ENCODE assay signal across 18 cellular contexts in the genomic region with DNA sequence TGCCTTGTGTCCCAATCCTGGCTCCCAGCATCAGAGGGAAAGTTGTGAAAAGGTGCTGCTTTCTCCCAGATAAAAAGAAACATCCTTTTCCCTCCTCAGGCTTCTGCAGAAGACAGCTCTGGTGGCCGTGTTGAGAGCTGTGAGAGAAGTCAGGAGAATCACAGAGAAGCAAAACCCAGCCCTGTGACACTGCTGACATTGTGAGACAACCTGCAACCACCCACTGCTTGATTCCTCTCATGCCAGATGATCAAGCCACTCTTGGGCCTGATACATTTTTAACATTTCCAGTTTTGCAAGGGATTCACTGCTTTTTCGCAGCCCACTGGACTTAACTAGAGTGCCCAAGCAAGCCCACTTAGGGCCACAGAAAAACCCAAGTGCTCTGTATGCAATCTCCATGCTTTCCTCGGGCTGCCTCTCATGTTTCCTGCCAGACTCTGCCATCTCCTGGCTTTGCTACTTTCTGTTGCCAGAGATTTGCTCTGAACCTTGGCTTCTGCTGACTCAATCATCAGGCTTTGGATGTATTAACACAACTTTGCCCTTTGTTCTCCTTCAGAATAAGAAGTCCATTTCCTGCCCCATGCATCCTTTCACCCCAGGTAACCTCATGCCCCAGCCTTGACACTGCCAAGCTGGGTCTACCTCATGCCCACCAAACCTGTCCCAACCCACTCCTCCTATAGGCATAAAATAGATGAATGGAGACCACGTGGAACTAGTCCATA. TPM values are rescaled to one million over a fixed set of nuclear protein-coding genes. Genes with fewer than 3 reads are reported as not detected.
DNase-seq lines count a peak whose midpoint lies in the region; ATAC-seq, FAIRE-seq and TF ChIP-seq lines count a peak whose summit lies in the region.
"Had no signal": no experiment of that assay in that cellular context is flagged by ENCODE, and none has a peak within 500 bp of the region (broad histone marks: within the 10 kb centered on the region; RNA-seq: fewer than 3 reads in every experiment).

No MANE protein-coding gene starts in this region.

- 1% methylated on average over 4 of the region's 4 CpGs for WGBS in K562 (ENCODE audit: insufficient coverage, low coverage, missing lambda C conversion rate)
- WGBS in right lobe of liver (ENCODE audit: insufficient coverage, low coverage, low lambda C conversion rate, missing lambda C conversion rate): 42% methylated on average over 4 of the region's 4 CpGs
- 75% methylated on average over 4 of the region's 4 CpGs for WGBS in prostate gland

- POLR2A ChIA-PET in K562 (lab: Yijun Ruan, JAX): no interaction called here

- H3K4me1 ChIP-seq in Karpas-422 (ENCODE audit: low read length) (peaks cover 12% of the 10 kb centered on the region), K562 (replicated peaks in 1 of 2; ENCODE audit: control insufficient read depth in 2 of 2, insufficient read depth in 2 of 2, low read length in 2 of 2) (no peaks in the 10 kb centered on the region), right lobe of liver (peaks cover 0 to 30% (median 5%) of the 10 kb centered on the region in 4 donors), prostate gland (replicated peaks) (no peaks in the 10 kb centered on the region)

- H3K36me3 ChIP-seq in Karpas-422 (ENCODE audit: insufficient read depth, low read length) (no peaks in the 10 kb centered on the region), K562 (ENCODE audit: control insufficient read depth, insufficient read depth, low read length) (no peaks in the 10 kb centered on the region), right lobe of liver (no peaks in the 10 kb centered on the region), prostate gland (no peaks in the 10 kb centered on the region)

- no peak for TF ChIP-seq RAD21 in K562 (CRISPR knock-in tag; conservative IDR thresholded peaks at IDR 0.05 in 1 of 2, IDR thresholded peaks at IDR 0.05 in 1 of 2)

- ATAC-seq in K562 (peak; percentile 28; the same call in 1 of the 3 replicates), right lobe of liver (peak; percentile 70 to 87 (median 84)), GM18907 (IDR thresholded peaks at IDR 0.05; ENCODE audit: unreplicated experiment) (no peak)

- no peaks in the 10 kb centered on the region for H3K9me1 ChIP-seq in K562 (ENCODE audit: control insufficient read depth, insufficient read depth, low read length)

- FAIRE-seq in K562 (lab: Jason Lieb, UNC): no peak
- FAIRE-seq: G401.6 had no signal

- H3K79me2 ChIP-seq in Karpas-422 (ENCODE audit: low read length): no peaks in the 10 kb centered on the region
- no peaks in the 10 kb centered on the region for H3K79me2 ChIP-seq in K562 (ENCODE audit: control insufficient read depth, insufficient read depth, low read length)

- no peaks in the 10 kb centered on the region for H3K27me3 ChIP-seq in Karpas-422 (ENCODE audit: low read length)
- peaks cover 6 to 9% of the 10 kb centered on the region in 2 experiments; a peak in 3 of 5 replicates for H3K27me3 ChIP-seq in K562 (ENCODE audit: control insufficient read depth in 2 of 2, insufficient read depth in 2 of 2, low read length in 2 of 2)
- H3K27me3 ChIP-seq in right lobe of liver: no peaks in the 10 kb centered on the region
- H3K27me3 ChIP-seq in prostate gland (replicated peaks; ENCODE audit: insufficient read depth): no peaks in the 10 kb centered on the region

- intact Hi-C loops in K562 (cut with micrococcal nuclease): no loop called here
- intact Hi-C loops in right lobe of liver (cut with DNase I): loop anchor here in 1 of 2 donors (10.0 kb wide), 1 partner anchor 148 kb away; no protein-coding TSS in a partner anchor
- intact Hi-C loops in prostate gland (cut with DNase I): no loop called here

- 0 out of 2 replicates have a peak overlapping the region, but pooled peaks have one; percentile 14 for H2AFZ ChIP-seq in Karpas-422 (ENCODE audit: low read length)
- H2AFZ ChIP-seq in K562 (ENCODE audit: low read depth, low read length): no peak overlapping the region

- no peak for DNase-seq in Karpas-422
- no peak for DNase-seq in K562 (ENCODE audit: extremely low read depth in 1 of 4, low spot score in 3 of 4)
- DNase-seq in right lobe of liver: peak in 1 of 3 donors; percentile 66
- DNase-seq in renal cortical epithelial cell (ENCODE audit: low read depth): peak; percentile 17
- DNase-seq in dermis blood vessel endothelial cell: no peak
- DNase-seq in prostate gland (ENCODE audit: low spot score): no peak
- no peak for DNase-seq in NCI-H2196 treated with DMSO at 0.1 percent for 48 hours (lab: John Stamatoyannopoulos, UW; ENCODE audit: unreplicated experiment)
- DNase-seq: AML-193, DND-41, KBM-7, NCI-H1105 treated with DMSO at 0.1 percent for 48 hours, NCI-H1694, NCI-H2081 treated with DMSO at 0.1 percent for 48 hours, NCI-H510A, NCI-H774 had no signal

- in situ Hi-C loops in K562 (cut with MboI): no loop called here

- no peaks in the 10 kb centered on the region for H3K9me2 ChIP-seq in Karpas-422 (replicated peaks; ENCODE audit: insufficient read depth, low read length)

- H3K4me2 ChIP-seq in Karpas-422 (ENCODE audit: low read depth, low read length, poor library complexity, severe bottlenecking) (no peak overlapping the region), K562 (ENCODE audit: insufficient read depth, low read length) (no peak overlapping the region)

- no peak for TF ChIP-seq CTCF in K562 (IDR thresholded peaks at IDR 0.05 in 2 of 3, conservative IDR thresholded peaks at IDR 0.05 in 1 of 3; ENCODE audit: insufficient read depth in 2 of 3, low read depth in 1 of 3, low read length in 3 of 3)
- TF ChIP-seq CTCF in right lobe of liver (IDR thresholded peaks at IDR 0.05): no peak
- no peak for TF ChIP-seq CTCF in prostate gland (IDR thresholded peaks at IDR 0.05)

- H4K20me1 ChIP-seq in Karpas-422 (ENCODE audit: insufficient read depth, low read depth, low read length): no peaks in the 10 kb centered on the region
- no peaks in the 10 kb centered on the region for H4K20me1 ChIP-seq in K562 (replicated peaks; ENCODE audit: control insufficient read depth, insufficient read depth, low read length)

- CTCF ChIA-PET in K562 (lab: Yijun Ruan, JAX; ENCODE audit: low intra/inter-chr PET ratio): interaction anchor here (0.5 kb wide), 1 partner anchor 477 kb away, joined by 3 read pairs; no protein-coding TSS in a partner anchor

- no TSS peak for BruUV-seq in K562 (replicated peaks; lab: Mats Ljungman, UMichigan)

- TF ChIP-seq POLR2A in K562 (conservative IDR thresholded peaks at IDR 0.05) (no peak), right lobe of liver (IDR thresholded peaks at IDR 0.05) (no peak), prostate gland (IDR thresholded peaks at IDR 0.05) (no peak)

- no peak for TF ChIP-seq EP300 in K562 (IDR thresholded peaks at IDR 0.05; ENCODE audit: low read length)

- H3K9ac ChIP-seq in Karpas-422 (ENCODE audit: low read length): no peak overlapping the region
- no peak overlapping the region for H3K9ac ChIP-seq in K562 (ENCODE audit: insufficient read depth in 1 of 2, low read depth in 2 of 2, low read length in 2 of 2)

- H3K9me3 ChIP-seq in Karpas-422 (ENCODE audit: low read length) (no peaks in the 10 kb centered on the region), K562 (replicated peaks; ENCODE audit: control insufficient read depth, insufficient read depth, low read depth, low read length) (no peaks in the 10 kb centered on the region), right lobe of liver (no peaks in the 10 kb centered on the region), prostate gland (no peaks in the 10 kb centered on the region)

- H3K4me3 ChIP-seq in Karpas-422 (ENCODE audit: low read length) (no peak overlapping the region), K562 (no peak overlapping the region), right lobe of liver (no peak overlapping the region), prostate gland (no peak overlapping the region)

- no peak overlapping the region for H3K27ac ChIP-seq in Karpas-422 (ENCODE audit: low read length)
- no peak overlapping the region for H3K27ac ChIP-seq in K562 (ENCODE audit: extremely low read depth, low read depth, low read length)
- peak overlapping the region in 2 of 3 donors; percentile 53 to 55 for H3K27ac ChIP-seq in right lobe of liver
- H3K27ac ChIP-seq in prostate gland: no peak overlapping the region
- H3K27ac ChIP-seq: C4-2B had no signal

RNA-seq across cellular contexts. Expression of a gene that starts 24.9 kb away (rescaled TPM):
- total RNA-seq in Karpas-422 (2014; rRNA removed; shearing (Covaris generic); ENCODE audit: low replicate concordance): not detected in 2 replicates
- not detected in 2 replicates for total RNA-seq in K562 (2011; cell fraction: chromatin; rRNA removed; ENCODE audit: low replicate concordance)
- not detected in 2 replicates for total RNA-seq in K562 (2011; cell fraction: nucleolus; rRNA removed)
- total RNA-seq in K562 (2011; cell fraction: nucleoplasm; rRNA removed): not detected in 2 replicates
- total RNA-seq in K562 (2014; rRNA removed): not detected in 2 replicates
- not detected in 2 replicates for total RNA-seq in K562 (2014; rRNA removed; fragmentation: Illumina TruSeq; extraction: Trizol)
- total RNA-seq in K562 (2015; rRNA removed; fragmentation: Illumina TruSeq; extraction: Trizol): not detected in 2 replicates
- total RNA-seq in K562 (2021): 0.53 and 0.92 TPM in 2 replicates
- not detected in 2 replicates for polyA plus RNA-seq in K562 (2011; rRNA removed)
- not detected in 2 replicates for polyA plus RNA-seq in K562 (2011; cell fraction: cytosol; rRNA removed)
- polyA plus RNA-seq in K562 (2011; cell fraction: nucleus; rRNA removed): not detected in 2 replicates
- polyA plus RNA-seq in K562 (2012): not detected in 2 replicates
- not detected in 2 replicates for polyA plus RNA-seq in K562 (2014; fragmentation: Illumina TruSeq; extraction: Trizol)
- not detected for polyA plus RNA-seq in K562 (2014; fragmentation: Nextera tagmentation; extraction: Ambion mirVana)
- 0.17 TPM in 1 of 2 replicates, not detected in the other for polyA plus RNA-seq in K562 (2014; rRNA removed)
- polyA minus RNA-seq in K562 (2011; rRNA and poly(A)+ RNA removed): not detected in 2 replicates
- polyA minus RNA-seq in K562 (2011; cell fraction: cytosol; rRNA and poly(A)+ RNA removed): not detected in 2 replicates
- not detected in 2 replicates for polyA minus RNA-seq in K562 (2011; cell fraction: nucleus; rRNA and poly(A)+ RNA removed)
- total RNA-seq in right lobe of liver: 1,000 to 10,000 TPM; 1,281 to 4,774 (median 2,625) TPM
- not detected in 2 replicates for total RNA-seq in renal cortical epithelial cell
- not detected in 2 replicates for total RNA-seq in dermis blood vessel endothelial cell
- total RNA-seq in prostate gland: under 1 TPM in 1 of 2 donors, not detected in 1; 0.50 TPM

Comparison
In these comparisons a context has a peak if more than half of its experiments do, and no peak if none do; other contexts are left out.
1. H3K27ac ChIP-seq: peak in right lobe of liver (2 of 3); none in Karpas-422 (single experiment), K562 (single experiment) and prostate gland (0 of 2).
2. RNA of a gene that starts 24.9 kb away (total RNA-seq): 1,281 to 4,774 TPM in right lobe of liver; 0.50 TPM in prostate gland, not detected in Karpas-422, 0.53 to 0.92 TPM in K562, not detected in renal cortical epithelial cell and not detected in dermis blood vessel endothelial cell; every median in the first group is over 100 times any median in the second.